Comparison of ENCODE assay signal across 8 cellular contexts in the genomic region with DNA sequence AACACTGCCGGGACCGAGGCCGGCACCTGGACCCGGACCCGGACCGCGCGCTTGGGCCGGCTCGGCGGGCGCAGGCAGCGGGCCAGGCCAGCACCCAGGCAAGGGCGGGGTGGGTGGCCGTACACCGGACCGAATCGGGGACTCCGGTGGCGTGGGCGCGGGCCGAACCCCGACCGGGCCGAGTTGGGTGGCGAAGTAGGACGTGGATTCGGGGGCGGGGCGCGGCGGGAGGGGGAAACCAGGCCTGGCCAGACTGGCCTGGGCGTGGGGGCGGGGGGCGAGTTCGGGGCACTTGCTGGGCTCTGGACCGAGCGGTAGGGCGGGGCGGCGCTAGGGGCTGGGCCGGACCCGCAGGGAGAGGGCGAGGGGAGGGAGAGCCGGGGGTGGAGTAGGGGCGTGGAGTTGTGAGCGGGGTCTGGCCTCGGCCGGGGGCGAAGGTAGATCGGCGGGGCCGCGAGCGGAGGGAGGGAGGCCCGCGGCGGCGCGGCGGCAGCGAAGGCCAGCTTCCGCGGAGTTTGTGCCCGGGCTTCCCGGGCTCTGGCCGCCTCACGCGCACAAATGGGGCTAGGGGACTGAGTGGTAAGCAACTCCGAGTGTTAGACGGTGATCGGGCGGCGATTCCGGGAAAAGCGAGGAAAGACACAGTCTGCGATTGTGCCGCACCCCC. TPM values are rescaled to one million over a fixed set of nuclear protein-coding genes. Genes with fewer than 3 reads are reported as not detected.
DNase-seq lines count a peak whose midpoint lies in the region; ATAC-seq, FAIRE-seq and TF ChIP-seq lines count a peak whose summit lies in the region.

No MANE protein-coding gene starts in this region.

- no peaks in the 10 kb centered on the region for H3K36me3 ChIP-seq in psoas muscle (ENCODE audit: insufficient read depth in 1 of 2, low read depth in 1 of 2)

- ATAC-seq in activated B cell treated with CpG ODN at 0.5 μM for 24 hours (ENCODE audit: low read depth) (peak; percentile 9), psoas muscle (peak; percentile 24 to 36 (median 28)), HG03460 (IDR thresholded peaks at IDR 0.05; ENCODE audit: unreplicated experiment) (no peak)

- POLR2A ChIA-PET in activated B cell treated with CpG ODN at 0.5 μM for 24 hours (lab: Charles Lee): interaction anchor here (1.6 to 1.8 kb wide), 2 partner anchors 19 to 23 kb away, joined by 4 to 7 read pairs; no protein-coding TSS in a partner anchor

- H3K27me3 ChIP-seq in psoas muscle (ENCODE audit: insufficient read depth in 3 of 3, low read length in 2 of 3): no peaks in the 10 kb centered on the region

- H3K27ac ChIP-seq in psoas muscle: peak overlapping the region; percentile 60

- no peaks in the 10 kb centered on the region for H3K9me3 ChIP-seq in psoas muscle

- intact Hi-C loops in activated B cell treated with CpG ODN at 0.5 μM for 24 hours (cut with micrococcal nuclease) (loop anchor here (5.0 kb wide), 2 partner anchors 187 to 203 kb away; a partner anchor contains a TSS), psoas muscle (cut with DNase I) (no loop called here)

- no peak for FAIRE-seq in HTR-8/SVneo (lab: Jason Lieb, UNC)

- H3K4me3 Mint-ChIP-seq in activated B cell treated with CpG ODN at 0.5 μM for 24 hours: no peak overlapping the region

- no peaks in the 10 kb centered on the region for H3K36me3 Mint-ChIP-seq in activated B cell treated with CpG ODN at 0.5 μM for 24 hours (ENCODE audit: low read depth)

- no peak for TF ChIP-seq CTCF in activated B cell treated with CpG ODN at 0.5 μM for 24 hours (IDR thresholded peaks at IDR 0.05)
- no peak for TF ChIP-seq CTCF in psoas muscle (IDR thresholded peaks at IDR 0.05)

- CTCF ChIA-PET in activated B cell treated with CpG ODN at 0.5 μM for 24 hours (lab: Charles Lee): no interaction called here

- peaks cover 15% of the 10 kb centered on the region for H3K4me1 Mint-ChIP-seq in activated B cell treated with CpG ODN at 0.5 μM for 24 hours

- no peaks in the 10 kb centered on the region for H3K9me3 Mint-ChIP-seq in activated B cell treated with CpG ODN at 0.5 μM for 24 hours

- H3K27me3 Mint-ChIP-seq in activated B cell treated with CpG ODN at 0.5 μM for 24 hours: no peaks in the 10 kb centered on the region

- H3K27ac Mint-ChIP-seq in activated B cell treated with CpG ODN at 0.5 μM for 24 hours: peak overlapping the region; percentile 46

- H3K4me3 ChIP-seq in psoas muscle: no peak overlapping the region

- H3K4me1 ChIP-seq in psoas muscle: no peaks in the 10 kb centered on the region

- 0 to 36% (median 1%) methylated on average over 5 to 63 of the region's 79 CpGs for WGBS in psoas muscle, 3 donors

- DNase-seq in activated effector memory CD4-positive, alpha-beta T cell treated with anti-CD3 and anti-CD28 coated beads, Interleukin-2, amount 50 U/mL, for 16 hours: peak; percentile 72
- DNase-seq in activated effector memory CD4-positive, alpha-beta T cell treated with Interleukin-2 at 50 U/mL for 16 hours: no peak
- DNase-seq in activated B cell treated with CpG ODN at 0.5 μM for 24 hours (peak; percentile 27), glomerular visceral epithelial cell (ENCODE audit: extremely low spot score) (peak; percentile 27), psoas muscle (peak; percentile 69 to 70), DMS79 (lab: John Stamatoyannopoulos, UW) (no peak), HTR-8/SVneo (ENCODE audit: insufficient read length, low spot score) (no peak)

RNA-seq across cellular contexts. Expression of a gene that starts 1.8 kb away (rescaled TPM):
- total RNA-seq in activated B cell treated with CpG ODN at 0.5 μM for 24 hours (8.0 and 8.2 TPM in 2 replicates), psoas muscle (1 to 10 TPM; 4.5 to 6.2 (median 5.9) TPM)
- 1 to 10 TPM in 2 of 3 donors, under 1 TPM in 1; 0.96 to 4.3 (median 1.8) TPM for polyA plus RNA-seq in psoas muscle

Comparison
In these comparisons a context has a peak if more than half of its experiments do, and no peak if none do; other contexts are left out.
1. DNase-seq: peak in activated effector memory CD4-positive, alpha-beta T cell treated with anti-CD3 and anti-CD28 coated beads, Interleukin-2, amount 50 U/mL, for 16 hours (single experiment), activated B cell treated with CpG ODN at 0.5 μM for 24 hours (single experiment), glomerular visceral epithelial cell (single experiment) and psoas muscle (2 of 2); none in activated effector memory CD4-positive, alpha-beta T cell treated with Interleukin-2 at 50 U/mL for 16 hours (single experiment), DMS79 (single experiment) and HTR-8/SVneo (single experiment).